Comparison of ENCODE assay signal across 8 cellular contexts in genomic region chr21:17848228-17848627, GRCh38. TPM values are rescaled to one million over a fixed set of nuclear protein-coding genes. Genes with fewer than 3 reads are reported as not detected.
DNase-seq lines count a peak whose midpoint lies in the region; ATAC-seq, FAIRE-seq and TF ChIP-seq lines count a peak whose summit lies in the region.

No MANE protein-coding gene starts in this region.

- H3K27me3 Mint-ChIP-seq in activated naive CD4-positive, alpha-beta T cell treated with anti-CD3 and anti-CD28 coated beads, Interleukin-2, amount 10 ng/mL, durations not matched to agents 7 days and 5 days = no peaks in the 10 kb centered on the region

- no peak overlapping the region for H3K4me3 Mint-ChIP-seq in activated naive CD4-positive, alpha-beta T cell treated with anti-CD3 and anti-CD28 coated beads, Interleukin-2, amount 10 ng/mL, durations not matched to agents 7 days and 5 days

- H3K27ac Mint-ChIP-seq in activated naive CD4-positive, alpha-beta T cell treated with anti-CD3 and anti-CD28 coated beads, Interleukin-2, amount 10 ng/mL, durations not matched to agents 7 days and 5 days = no peak overlapping the region

- no peak overlapping the region for H3K9ac ChIP-seq in kidney (ENCODE audit: low read length in 2 of 2)

- H3K4me1 Mint-ChIP-seq in activated naive CD4-positive, alpha-beta T cell treated with anti-CD3 and anti-CD28 coated beads, Interleukin-2, amount 10 ng/mL, durations not matched to agents 7 days and 5 days = no peaks in the 10 kb centered on the region

- intact Hi-C loops in kidney (cut with DNase I) = no loop called here

- no peak overlapping the region for H3K4me3 ChIP-seq in choroid plexus epithelial cell (ENCODE audit: low read depth, low read length)
- no peak overlapping the region for H3K4me3 ChIP-seq in kidney (ENCODE audit: low read length in 2 of 2)

- peaks cover 4% of the 10 kb centered on the region for H3K9me3 Mint-ChIP-seq in activated naive CD4-positive, alpha-beta T cell treated with anti-CD3 and anti-CD28 coated beads, Interleukin-2, amount 10 ng/mL, durations not matched to agents 7 days and 5 days

- CTCF ChIA-PET in activated naive CD4-positive, alpha-beta T cell treated with anti-CD3 and anti-CD28 coated beads, Interleukin-2, amount 10 ng/mL, durations not matched to agents 7 days and 5 days (lab: Charles Lee) = no interaction called here

- ATAC-seq in GM21447 (IDR thresholded peaks at IDR 0.05; ENCODE audit: unreplicated experiment) (peak; percentile 96), HG03521 (IDR thresholded peaks at IDR 0.05; ENCODE audit: unreplicated experiment) (peak; percentile 87)

- no peak for TF ChIP-seq CTCF in choroid plexus epithelial cell (conservative IDR thresholded peaks at IDR 0.05; ENCODE audit: low read depth, low read length)
- no peak for TF ChIP-seq CTCF in kidney (IDR thresholded peaks at IDR 0.05; ENCODE audit: borderline replicate concordance, extremely low read depth, insufficient read depth)

- H3K9me3 ChIP-seq in kidney (ENCODE audit: control insufficient read depth in 1 of 2, low read length in 2 of 2) = no peaks in the 10 kb centered on the region

- no peaks in the 10 kb centered on the region for H3K36me3 ChIP-seq in kidney (ENCODE audit: control insufficient read depth in 1 of 2, insufficient read depth in 2 of 2, low read length in 2 of 2)

- H3K4me1 ChIP-seq in kidney (ENCODE audit: control insufficient read depth in 1 of 2, insufficient read depth in 1 of 2, low read depth in 1 of 2, low read length in 2 of 2) = no peaks in the 10 kb centered on the region

- H3K36me3 Mint-ChIP-seq in activated naive CD4-positive, alpha-beta T cell treated with anti-CD3 and anti-CD28 coated beads, Interleukin-2, amount 10 ng/mL, durations not matched to agents 7 days and 5 days = no peaks in the 10 kb centered on the region

- FAIRE-seq in kidney (lab: Jason Lieb, UNC) = no peak

- H3K27ac ChIP-seq in kidney (ENCODE audit: low read depth in 2 of 2, low read length in 2 of 2) = no peak overlapping the region

- DNase-seq in GM04503 (ENCODE audit: low read depth) (peak; percentile 84), choroid plexus epithelial cell (ENCODE audit: low read depth) (peak; percentile 99), smooth muscle cell of the brain vasculature (ENCODE audit: low read depth, low spot score) (peak; percentile 85), kidney (no peak), NCI-H1930 (lab: John Stamatoyannopoulos, UW) (no peak)
- no peak for DNase-seq in activated naive CD4-positive, alpha-beta T cell treated with anti-CD3 and anti-CD28 coated beads, Interleukin-2, amount 10 ng/mL, durations not matched to agents 7 days and 5 days

RNA-seq across cellular contexts. Expression of gene C21orf91, which starts 29.1 kb away (rescaled TPM):
- total RNA-seq in kidney = 20.4 TPM
- polyA plus RNA-seq in kidney (ENCODE audit: insufficient read depth, low read depth, low replicate concordance) = 2.5 TPM

Comparison
In these comparisons a context has a peak if more than half of its experiments do, and no peak if none do; other contexts are left out.
1. DNase-seq: peak in GM04503 (single experiment), choroid plexus epithelial cell (single experiment) and smooth muscle cell of the brain vasculature (single experiment); none in kidney (single experiment), activated naive CD4-positive, alpha-beta T cell treated with anti-CD3 and anti-CD28 coated beads, Interleukin-2, amount 10 ng/mL, durations not matched to agents 7 days and 5 days (single experiment) and NCI-H1930 (0 of 2).